ENCODE assay signal across 1 cellular context in the genomic region with DNA sequence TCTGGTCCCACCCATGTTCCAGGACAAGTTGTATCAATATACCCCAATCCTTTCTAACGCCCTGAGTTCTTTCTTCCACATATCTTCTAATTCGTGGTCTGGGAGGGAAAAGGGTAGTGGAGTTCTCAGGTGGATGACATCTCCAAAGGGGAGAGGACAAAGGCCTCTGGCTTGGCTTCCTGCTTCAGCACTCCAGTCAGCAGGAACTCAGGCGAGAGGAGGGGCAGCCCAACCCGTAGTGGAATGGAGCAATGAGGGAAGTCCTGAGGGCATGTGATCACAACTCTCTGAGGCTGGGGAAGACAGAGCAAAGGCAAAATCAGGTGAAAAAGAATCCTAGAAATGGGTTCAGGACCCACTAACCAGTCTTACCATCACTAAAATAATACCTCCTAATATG.
TF ChIP-seq lines count a peak whose summit lies in the region.

No MANE protein-coding gene starts in this region.

TF ChIP-seq in K562, 482 proteins besides CTCF, POLR2A, EP300 and RAD21:
- no peak for TF ChIP-seq IRF9 (tag; IDR thresholded peaks at IDR 0.05)
